In the genomic region with DNA sequence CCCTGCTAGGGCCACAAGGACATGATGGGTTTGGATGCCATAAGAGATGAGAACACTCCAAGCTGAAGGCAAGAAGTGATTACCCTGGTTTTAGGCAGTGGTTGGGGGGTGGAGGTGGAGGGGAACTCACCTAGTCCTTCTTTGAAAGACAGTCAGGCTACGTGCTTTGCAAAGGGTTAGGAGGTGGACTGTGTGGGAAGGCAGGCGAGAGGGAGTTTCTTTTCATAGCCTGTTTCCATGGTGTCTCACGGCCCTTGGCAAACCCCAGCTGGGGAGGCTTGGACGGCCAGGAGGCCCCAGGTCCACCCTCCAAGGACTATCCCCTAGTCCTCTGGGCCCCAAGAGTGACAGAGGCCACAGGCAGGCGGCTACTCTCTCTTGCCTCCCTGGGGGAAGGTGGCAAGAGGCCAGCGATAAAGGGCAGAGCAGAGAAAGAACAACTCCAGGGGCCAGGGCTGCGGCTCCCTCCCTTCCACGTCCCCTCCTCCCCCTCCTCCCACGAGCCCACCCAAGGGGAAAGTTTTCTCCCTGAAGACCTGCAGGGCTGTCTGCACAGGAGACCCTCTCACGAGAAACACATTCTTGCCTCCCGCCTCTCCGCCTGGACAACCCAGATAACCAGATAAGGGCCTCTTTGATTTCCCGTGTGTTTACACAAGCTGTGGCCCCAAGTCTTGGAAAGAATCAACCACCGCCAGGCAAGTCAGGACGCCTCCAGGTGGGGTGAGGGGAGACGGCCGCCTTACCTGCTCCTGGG, we compare ENCODE assay signal across 10 cellular contexts.
A peak's percentile ranks its signal among the peaks of the same experiment; 100 is the strongest.
DNase-seq lines count a peak whose midpoint lies in the region; ATAC-seq and TF ChIP-seq lines count a peak whose summit lies in the region.
"Had no signal": no experiment of that assay in that cellular context is flagged by ENCODE, and none has a peak within 500 bp of the region (broad histone marks: within the 10 kb centered on the region; RNA-seq: fewer than 3 reads in every experiment).

No MANE protein-coding gene starts in this region.

- DNase-seq in SW480 (ENCODE audit: low spot score) = peak; percentile 46
- peak; percentile 33 to 57 for DNase-seq in erythroblast (lab: John Stamatoyannopoulos, UW)
- no peak for DNase-seq in NCI-H2029 (lab: John Stamatoyannopoulos, UW)
- no peak for DNase-seq in NOMO-1 treated with DMSO at 0.1 percent for 48 hours (lab: John Stamatoyannopoulos, UW; ENCODE audit: unreplicated experiment)
- DNase-seq: GM23248, Peyer's patch had no signal

- H3K4me1 ChIP-seq in HUES6 (ENCODE audit: control insufficient read depth, insufficient read depth, low read length) = peaks cover 30% of the 10 kb centered on the region

- no peak for ATAC-seq in HG03095 (IDR thresholded peaks at IDR 0.05; ENCODE audit: unreplicated experiment)
- ATAC-seq: right lobe of liver had no signal

- no peaks in the 10 kb centered on the region for H3K9me3 ChIP-seq in HUES6 (ENCODE audit: control insufficient read depth, insufficient read depth, low read depth, low read length)
- H3K9me3 ChIP-seq: Peyer's patch, right lobe of liver had no signal

- peak overlapping the region; percentile 19 for H3K9ac ChIP-seq in HUES6 (ENCODE audit: low read length)
- H3K9ac ChIP-seq: GM23248 had no signal

- H3K27me3 ChIP-seq in HUES6 (ENCODE audit: control insufficient read depth, insufficient read depth, low read length) = no peaks in the 10 kb centered on the region
- H3K27me3 ChIP-seq: Peyer's patch, right lobe of liver had no signal

- no peak overlapping the region for H3K27ac ChIP-seq in HUES6 (ENCODE audit: low read depth, low read length)
- H3K27ac ChIP-seq in skin epidermis = peak overlapping the region in 12 of 21 experiments; percentile 1 to 80 (median 30)
- H3K27ac ChIP-seq: GM23248, right lobe of liver had no signal

- TF ChIP-seq POLR2A in erythroblast (IDR thresholded peaks at IDR 0.05; ENCODE audit: low read length) = no peak

- H3K36me3 ChIP-seq in HUES6 (ENCODE audit: control insufficient read depth, insufficient read depth, low read length) = no peaks in the 10 kb centered on the region
- H3K36me3 ChIP-seq: Peyer's patch, right lobe of liver had no signal

- no peak overlapping the region for H3K4me3 ChIP-seq in HUES6 (ENCODE audit: low read depth, low read length)
- H3K4me3 ChIP-seq in skin epidermis = no peak overlapping the region
- H3K4me3 ChIP-seq: GM23248, Peyer's patch, right lobe of liver had no signal

Comparison
In these comparisons a context has a peak if more than half of its experiments do, and no peak if none do; other contexts are left out.
1. DNase-seq: peak in SW480 (single experiment) and erythroblast (2 of 2); none in NCI-H2029 (single experiment) and NOMO-1 treated with DMSO at 0.1 percent for 48 hours (single experiment).